ENCODE assay signal across 17 cellular contexts in the genomic region with DNA sequence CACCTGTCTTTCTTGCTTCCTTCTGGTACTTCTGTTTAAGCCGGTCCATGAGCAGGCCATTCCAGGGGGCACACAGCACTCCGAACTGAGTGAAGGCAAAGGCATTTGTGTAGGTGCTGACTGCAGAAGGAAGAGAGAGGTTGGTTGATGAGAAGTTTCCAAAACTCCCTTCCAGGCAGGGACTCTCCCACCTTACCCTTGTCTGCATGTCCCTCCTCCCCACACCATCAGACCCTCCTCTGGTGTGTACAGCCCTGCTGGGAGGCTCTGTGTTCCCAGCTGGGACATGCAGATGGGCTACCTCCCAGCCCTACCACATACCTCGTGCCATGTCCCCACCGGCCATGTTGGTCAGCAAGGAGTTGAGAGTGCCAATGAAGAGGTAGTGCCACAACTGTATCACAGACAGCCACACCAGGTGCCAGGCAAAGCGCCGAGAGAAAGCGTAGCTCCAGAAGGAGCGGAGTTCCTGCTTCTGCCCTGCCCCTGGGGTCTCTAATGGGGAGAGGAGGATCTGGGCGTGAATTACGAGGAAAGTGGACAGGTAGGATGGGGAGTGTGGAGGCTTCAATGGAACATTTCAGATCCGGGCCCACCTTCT. TPM values are rescaled to one million over a fixed set of nuclear protein-coding genes. Genes with fewer than 3 reads are reported as not detected.
"Had no signal": no experiment of that assay in that cellular context is flagged by ENCODE, and none has a peak within 500 bp of the region (broad histone marks: within the 10 kb centered on the region; RNA-seq: fewer than 3 reads in every experiment).

No MANE protein-coding gene starts in this region.

- H3K4me3 ChIP-seq: body of pancreas, gastroesophageal sphincter, pancreas, stomach, thoracic aorta had no signal

- H3K27me3 ChIP-seq: body of pancreas, gastroesophageal sphincter, pancreas, stomach had no signal

- H3K9me3 Mint-ChIP-seq: central memory CD8-positive, alpha-beta T cell; neural crest cell; T-helper 2 cell treated with Interferon-gamma antibody and Interleukin-4, amounts not matched to agents 5 μg/mL and 100 μg/mL, for 36 hours had no signal

- FAIRE-seq: pancreas, urothelium cell line had no signal

- H3K4me3 Mint-ChIP-seq: central memory CD8-positive, alpha-beta T cell; neural crest cell; T-helper 2 cell treated with Interferon-gamma antibody and Interleukin-4, amounts not matched to agents 5 μg/mL and 100 μg/mL, for 36 hours had no signal

- H3K27ac ChIP-seq: body of pancreas, epithelial cell of prostate, gastroesophageal sphincter, pancreas, stomach, thoracic aorta had no signal

- H3K4me1 Mint-ChIP-seq: neural crest cell had no signal

- DNase-seq: activated CD4-positive, alpha-beta T cell treated with anti-CD3 and anti-CD28 coated beads, Interleukin-2, amount 50 U/mL, for 4 hours; activated gamma-delta T cell; body of pancreas; cortex of kidney; effector memory CD4-positive, alpha-beta T cell; pancreas; stimulated activated CD4-positive, alpha-beta T cell treated with anti-CD3 and anti-CD28 coated beads, Interleukin-12 subunit alpha, Interleukin-12 subunit beta, amount 100 ng/mL, for 4 hours; stomach had no signal

- H3K27me3 Mint-ChIP-seq: central memory CD8-positive, alpha-beta T cell had no signal

- H3K4me1 ChIP-seq: body of pancreas, pancreas had no signal

- H3K9me3 ChIP-seq: body of pancreas, gastroesophageal sphincter, pancreas, stomach, thoracic aorta had no signal

- ATAC-seq: body of pancreas, gastroesophageal sphincter, pancreas had no signal

RNA-seq across cellular contexts. Expression of a gene that starts 24.3 kb away (rescaled TPM):
- total RNA-seq: body of pancreas, gastroesophageal sphincter, neural crest cell, pancreas had no signal

RNA-seq across cellular contexts. Expression of a gene that starts 33.8 kb away (rescaled TPM):
- total RNA-seq: body of pancreas, gastroesophageal sphincter, kidney epithelial cell, mesenteric fat pad, neural crest cell, pancreas, stomach, thoracic aorta had no signal
- polyA plus RNA-seq: pancreas, stomach had no signal
